8 cellular contexts compared by ENCODE assay signal in the genomic region with DNA sequence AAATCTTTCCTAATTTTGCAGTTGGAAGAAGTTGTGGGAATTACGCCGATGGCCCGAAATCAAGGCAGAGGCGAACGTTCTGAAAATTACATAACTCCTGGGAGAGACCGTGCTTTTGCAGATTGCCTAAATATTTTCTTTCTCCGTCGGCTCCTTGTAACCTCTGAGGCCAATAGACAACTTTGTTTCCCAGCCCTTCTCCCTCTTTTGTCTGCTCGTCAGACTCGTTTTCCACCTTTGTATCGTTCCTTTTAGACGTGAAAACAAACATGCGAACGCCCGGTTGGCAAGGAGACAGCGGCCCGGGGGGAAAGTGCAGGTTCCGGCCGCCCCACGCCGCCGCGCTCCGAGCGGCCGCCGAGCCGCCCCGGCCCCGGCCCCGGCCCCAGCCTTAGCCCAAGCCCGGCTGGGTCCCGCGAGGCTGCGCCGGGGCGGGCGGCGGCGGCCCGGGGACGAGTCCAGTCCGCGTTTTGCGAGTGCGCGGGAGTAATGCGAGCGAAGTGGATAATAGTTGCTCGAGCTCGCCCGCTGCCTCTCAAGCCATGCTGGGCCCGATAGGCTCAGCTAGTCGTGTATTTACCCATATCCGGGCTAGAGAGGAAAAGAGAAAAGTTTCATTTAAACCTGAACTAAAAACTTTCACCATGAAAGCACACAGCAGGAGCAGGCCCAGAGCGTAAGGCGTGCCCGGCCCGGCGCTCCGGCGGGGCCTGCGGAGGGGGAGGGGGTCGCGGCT. TPM values are rescaled to one million over a fixed set of nuclear protein-coding genes. Genes with fewer than 3 reads are reported as not detected.
DNase-seq lines count a peak whose midpoint lies in the region; ATAC-seq and TF ChIP-seq lines count a peak whose summit lies in the region.

A gene (plus strand): TSS at position 538 of the 736 bp plus-strand sequence. CDS start 303 bp downstream, outside the sequence.

- H3K79me2 ChIP-seq in OCI-LY3 (ENCODE audit: low read length) = peaks cover 46% of the 10 kb centered on the region

- ATAC-seq in CD8-positive, alpha-beta T cell = peak; percentile 57
- peak; percentile 64 for ATAC-seq in GM19395 (IDR thresholded peaks at IDR 0.05; ENCODE audit: unreplicated experiment)
- peak; percentile 35 for ATAC-seq in HG03565 (IDR thresholded peaks at IDR 0.05; ENCODE audit: unreplicated experiment)

- H3K4me1 ChIP-seq in CD8-positive, alpha-beta T cell (ENCODE audit: insufficient read depth, low read length) = peaks cover 5% of the 10 kb centered on the region
- H3K4me1 ChIP-seq in OCI-LY3 (ENCODE audit: low read length) (peaks cover 38% of the 10 kb centered on the region), mucosa of stomach (ENCODE audit: control insufficient read depth, insufficient read depth, low read length) (peaks cover 10% of the 10 kb centered on the region)

- peak within 1 kb of the TSS; percentile 47 for H3K4me3 ChIP-seq in CD8-positive, alpha-beta T cell (ENCODE audit: low read depth, low read length)
- H3K4me3 ChIP-seq in OCI-LY3 (ENCODE audit: low read length) (peak within 1 kb of the TSS; percentile 93), mucosa of stomach (ENCODE audit: low read length) (peak within 1 kb of the TSS; percentile 67)

- H3K27ac Mint-ChIP-seq in CD8-positive, alpha-beta T cell = peak within 1 kb of the TSS; percentile 96

- POLR2A ChIA-PET in CD8-positive, alpha-beta T cell (lab: Charles Lee) = interaction anchor here (0.9 to 5.9 kb wide), 11 partner anchors 11 to 277 kb away, joined by 3 to 75 read pairs (median 3); no protein-coding TSS in a partner anchor

- peaks cover 12% of the 10 kb centered on the region for H3K36me3 Mint-ChIP-seq in CD8-positive, alpha-beta T cell

- intact Hi-C loops in CD8-positive, alpha-beta T cell (cut with DNase I, micrococcal nuclease) = loop anchor here (1.0 to 10.0 kb wide), 16 partner anchors 56 to 1465 kb away; a partner anchor contains a TSS

- peaks cover 30% of the 10 kb centered on the region for H3K4me1 Mint-ChIP-seq in CD8-positive, alpha-beta T cell (ENCODE audit: low read depth)

- H3K9me3 ChIP-seq in CD8-positive, alpha-beta T cell (ENCODE audit: low read length) = no peaks in the 10 kb centered on the region
- H3K9me3 ChIP-seq in OCI-LY3 (ENCODE audit: insufficient read depth, low read length) (no peaks in the 10 kb centered on the region), mucosa of stomach (ENCODE audit: control insufficient read depth, low read length) (no peaks in the 10 kb centered on the region)

- H3K36me3 ChIP-seq in CD8-positive, alpha-beta T cell (ENCODE audit: insufficient read depth, low read length) = no peaks in the 10 kb centered on the region
- no peaks in the 10 kb centered on the region for H3K36me3 ChIP-seq in OCI-LY3 (replicated peaks; ENCODE audit: low read depth, low read length)
- no peaks in the 10 kb centered on the region for H3K36me3 ChIP-seq in mucosa of stomach (ENCODE audit: control insufficient read depth, insufficient read depth, low read length)

- no peaks in the 10 kb centered on the region for H3K27me3 Mint-ChIP-seq in CD8-positive, alpha-beta T cell (ENCODE audit: low read depth)

- no peak for TF ChIP-seq CTCF in CD8-positive, alpha-beta T cell (IDR thresholded peaks at IDR 0.05)
- TF ChIP-seq CTCF in OCI-LY3 (IDR thresholded peaks at IDR 0.05; ENCODE audit: low read depth, low read length) = no peak

- H3K27ac ChIP-seq in CD8-positive, alpha-beta T cell (ENCODE audit: low read depth, low read length) = peak within 1 kb of the TSS; percentile 79
- H3K27ac ChIP-seq in OCI-LY3 (ENCODE audit: low read length) (peak within 1 kb of the TSS; percentile 96), epithelial cell of prostate (peak within 1 kb of the TSS; percentile 95)

- peak within 1 kb of the TSS; percentile 97 for H3K4me2 ChIP-seq in OCI-LY3 (ENCODE audit: low read length)

- CTCF ChIA-PET in CD8-positive, alpha-beta T cell (lab: Charles Lee) = interaction anchor here (2.3 kb wide), 1 partner anchor 91 kb away, joined by 8 read pairs; no protein-coding TSS in a partner anchor

- peaks cover 6% of the 10 kb centered on the region for H4K20me1 ChIP-seq in OCI-LY3 (ENCODE audit: insufficient read depth, low read length)

- DNase-seq in CD8-positive, alpha-beta T cell = peak; percentile 55 to 88 (median 80)
- DNase-seq in activated T-cell treated with anti-CD3 and anti-CD28 coated beads for 24 hours (ENCODE audit: low read depth) (peak; percentile 61), epithelial cell of prostate (ENCODE audit: low read depth, low spot score) (no peak)
- DNase-seq in stimulated activated CD8-positive, alpha-beta memory T cell treated with anti-CD3 and anti-CD28 coated beads, Interleukin-4, amount 100 ng/mL, for 48 hours = peak; percentile 79

- H3K9me3 Mint-ChIP-seq in CD8-positive, alpha-beta T cell = no peaks in the 10 kb centered on the region

- peak within 1 kb of the TSS; percentile 67; the same call in 1 of the 2 replicates for H2AFZ ChIP-seq in OCI-LY3 (ENCODE audit: low read depth, low read length)

- H3K27me3 ChIP-seq in CD8-positive, alpha-beta T cell (ENCODE audit: insufficient read depth, low read length) = no peaks in the 10 kb centered on the region
- peaks cover 12% of the 10 kb centered on the region for H3K27me3 ChIP-seq in OCI-LY3 (ENCODE audit: low read depth, low read length)
- H3K27me3 ChIP-seq in mucosa of stomach (ENCODE audit: control insufficient read depth, insufficient read depth, low read length) = no peaks in the 10 kb centered on the region

- H3K9ac ChIP-seq in OCI-LY3 (ENCODE audit: low read length) (peak within 1 kb of the TSS; percentile 93), mucosa of stomach (ENCODE audit: low read length) (peak within 1 kb of the TSS; percentile 89)

- peak within 1 kb of the TSS; percentile 90 for H3K4me3 Mint-ChIP-seq in CD8-positive, alpha-beta T cell

RNA-seq across cellular contexts. Expression of the gene that starts here (rescaled TPM):
- total RNA-seq in CD8-positive, alpha-beta T cell = 100 to 1,000 TPM in 1 of 2 experiments, 10 to 100 TPM in 1; 98.4 to 111 TPM
